1 cellular context compared by ENCODE assay signal in genomic region chr3:16359331-16359730, GRCh38.
TF ChIP-seq lines count a peak whose summit lies in the region.

No MANE protein-coding gene starts in this region.

TF ChIP-seq in GM23338, 12 proteins besides CTCF, POLR2A, EP300 and RAD21 (continued from another document):
- TF ChIP-seq JUNB (IDR thresholded peaks at IDR 0.05; ENCODE audit: unreplicated experiment), result no peak
- TF ChIP-seq ZNF331 (CRISPR knock-in tag; IDR thresholded peaks at IDR 0.05; ENCODE audit: low read depth), result no peak
- no peak for TF ChIP-seq REST (IDR thresholded peaks at IDR 0.05; ENCODE audit: unreplicated experiment)
- no peak for TF ChIP-seq CREB1 (CRISPR knock-in tag; IDR thresholded peaks at IDR 0.05; ENCODE audit: low read depth)
- no peak for TF ChIP-seq POLR2AphosphoS5 (IDR thresholded peaks at IDR 0.05; ENCODE audit: low read depth)
- TF ChIP-seq ZNF114 (CRISPR knock-in tag; IDR thresholded peaks at IDR 0.05), result no peak
- TF ChIP-seq, protein P1, sequence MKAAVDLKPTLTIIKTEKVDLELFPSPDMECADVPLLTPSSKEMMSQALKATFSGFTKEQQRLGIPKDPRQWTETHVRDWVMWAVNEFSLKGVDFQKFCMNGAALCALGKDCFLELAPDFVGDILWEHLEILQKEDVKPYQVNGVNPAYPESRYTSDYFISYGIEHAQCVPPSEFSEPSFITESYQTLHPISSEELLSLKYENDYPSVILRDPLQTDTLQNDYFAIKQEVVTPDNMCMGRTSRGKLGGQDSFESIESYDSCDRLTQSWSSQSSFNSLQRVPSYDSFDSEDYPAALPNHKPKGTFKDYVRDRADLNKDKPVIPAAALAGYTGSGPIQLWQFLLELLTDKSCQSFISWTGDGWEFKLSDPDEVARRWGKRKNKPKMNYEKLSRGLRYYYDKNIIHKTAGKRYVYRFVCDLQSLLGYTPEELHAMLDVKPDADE (IDR thresholded peaks at IDR 0.05), result no peak
- TF ChIP-seq EZH2 (IDR thresholded peaks at IDR 0.05; ENCODE audit: low read depth, unreplicated experiment), result no peak
- no peak for TF ChIP-seq EZH2phosphoT487 (IDR thresholded peaks at IDR 0.05; ENCODE audit: unreplicated experiment)
- no peak for TF ChIP-seq STAT1 (IDR thresholded peaks at IDR 0.05; ENCODE audit: unreplicated experiment)
- TF ChIP-seq NANOG (IDR thresholded peaks at IDR 0.05; ENCODE audit: borderline replicate concordance), result no peak
